ENCODE assay signal across 1 cellular context in genomic region chr6:167000759-167001158, GRCh38.
TF ChIP-seq lines count a peak whose summit lies in the region.

No MANE protein-coding gene starts in this region.

TF ChIP-seq in H1, 55 proteins besides CTCF, POLR2A, EP300 and RAD21 (continued from another document):
- TF ChIP-seq CBX5 (IDR thresholded peaks at IDR 0.05; ENCODE audit: low read depth, low read length) = no peak
- TF ChIP-seq RFX5 (IDR thresholded peaks at IDR 0.05; ENCODE audit: borderline replicate concordance, low read depth, low read length) = no peak
- TF ChIP-seq BACH1 (IDR thresholded peaks at IDR 0.05; ENCODE audit: low read length) = no peak
- no peak for TF ChIP-seq SP2 (IDR thresholded peaks at IDR 0.05; ENCODE audit: low read length)
- TF ChIP-seq SUZ12 (IDR thresholded peaks at IDR 0.05; ENCODE audit: low read length) = no peak
- no peak for TF ChIP-seq SRF (IDR thresholded peaks at IDR 0.05; ENCODE audit: low read depth, low read length)
- no peak for TF ChIP-seq SP1 (IDR thresholded peaks at IDR 0.05; ENCODE audit: low read depth, low read length)
- TF ChIP-seq SIRT6 (IDR thresholded peaks at IDR 0.05; ENCODE audit: low read length) = no peak
- no peak for TF ChIP-seq BRCA1 (IDR thresholded peaks at IDR 0.05; ENCODE audit: low read depth, low read length)
- no peak for TF ChIP-seq POLR2AphosphoS5 (IDR thresholded peaks at IDR 0.05; ENCODE audit: low read depth, low read length)
- TF ChIP-seq KDM5A (IDR thresholded peaks at IDR 0.05; ENCODE audit: low read length) = no peak
- no peak for TF ChIP-seq NANOG (IDR thresholded peaks at IDR 0.05; ENCODE audit: insufficient read depth, low read depth, low read length, poor library complexity, severe bottlenecking)
- no peak for TF ChIP-seq RBBP5 (IDR thresholded peaks at IDR 0.05; ENCODE audit: borderline replicate concordance, low read depth, low read length)
TF ChIP-seq in H1: peak in this region for 0.
